In genomic region chr4:121277194-121278105, GRCh38 we compare ENCODE assay signal across 8 cellular contexts.
A peak's percentile ranks its signal among the peaks of the same experiment; 100 is the strongest.
DNase-seq lines count a peak whose midpoint lies in the region; ATAC-seq, FAIRE-seq and TF ChIP-seq lines count a peak whose summit lies in the region.

No MANE protein-coding gene starts in this region.

- no peaks in the 10 kb centered on the region for H3K9me2 ChIP-seq in PC-9 (ENCODE audit: insufficient read depth)

- peak; percentile 47 for TF ChIP-seq CTCF in PC-9 (conservative IDR thresholded peaks at IDR 0.05)

- CTCF ChIA-PET in PC-9 (lab: Charles Lee): no interaction called here

- ATAC-seq in HG02623 (IDR thresholded peaks at IDR 0.05; ENCODE audit: unreplicated experiment) (peak; percentile 30), left colon (peak; percentile 89)

- H3K27me3 ChIP-seq in PC-9 (ENCODE audit: insufficient read depth, low read depth): no peaks in the 10 kb centered on the region

- H3K4me2 ChIP-seq in PC-9: no peak overlapping the region

- H3K36me3 ChIP-seq in PC-9 (ENCODE audit: low read depth): no peaks in the 10 kb centered on the region

- no peak overlapping the region for H3K4me3 ChIP-seq in PC-9

- H3K79me2 ChIP-seq in PC-9 (ENCODE audit: low read depth): no peaks in the 10 kb centered on the region

- POLR2A ChIA-PET in PC-9 (lab: Charles Lee; ENCODE audit: unreplicated experiment): no interaction called here

- no peak overlapping the region for H3K27ac ChIP-seq in PC-9

- H3K4me1 ChIP-seq in PC-9 (replicated peaks; ENCODE audit: insufficient read depth): peaks cover under 1% of the 10 kb centered on the region; the same call in 1 of the 2 replicates

- H4K20me1 ChIP-seq in PC-9 (ENCODE audit: insufficient read depth): no peaks in the 10 kb centered on the region

- H3K9me3 ChIP-seq in PC-9 (ENCODE audit: insufficient read depth, low read depth): no peaks in the 10 kb centered on the region

- peaks cover 8% of the 10 kb centered on the region for H3F3A ChIP-seq in PC-9 (ENCODE audit: insufficient read depth, low read depth)

- no TSS peak for BruUV-seq in PC-9 (replicated peaks; lab: Mats Ljungman, UMichigan)

- H2AFZ ChIP-seq in PC-9: no peak overlapping the region

- intact Hi-C loops in PC-9 (cut with micrococcal nuclease; ENCODE audit: unreplicated experiment) (no loop called here), left colon (cut with DNase I, micrococcal nuclease) (no loop called here)

- FAIRE-seq in GM18507 (lab: Jason Lieb, UNC): peak; percentile 56

- DNase-seq in GM18507 (ENCODE audit: extremely low spot score, insufficient read length, low read depth) (no peak), PC-9 (no peak), left colon (peak in 1 of 2 donors; percentile 19), NOMO-1 treated with DMSO at 0.1 percent for 48 hours (lab: John Stamatoyannopoulos, UW; ENCODE audit: unreplicated experiment) (no peak), hypothalamus (lab: John Stamatoyannopoulos, UW) (no peak), SW 1271 (lab: John Stamatoyannopoulos, UW) (no peak), amniotic stem cell (lab: John Stamatoyannopoulos, UW) (no peak)
